1 cellular context compared by ENCODE assay signal in genomic region chr6:148332088-148332487, GRCh38.
TF ChIP-seq lines count a peak whose summit lies in the region.

No MANE protein-coding gene starts in this region.

TF ChIP-seq in H1, 55 proteins besides CTCF, POLR2A, EP300 and RAD21 (continued from another document):
- TF ChIP-seq KDM1A (IDR thresholded peaks at IDR 0.05; ENCODE audit: borderline replicate concordance, low read length) = no peak
- TF ChIP-seq MAX (IDR thresholded peaks at IDR 0.05) = no peak
